In the genomic region with DNA sequence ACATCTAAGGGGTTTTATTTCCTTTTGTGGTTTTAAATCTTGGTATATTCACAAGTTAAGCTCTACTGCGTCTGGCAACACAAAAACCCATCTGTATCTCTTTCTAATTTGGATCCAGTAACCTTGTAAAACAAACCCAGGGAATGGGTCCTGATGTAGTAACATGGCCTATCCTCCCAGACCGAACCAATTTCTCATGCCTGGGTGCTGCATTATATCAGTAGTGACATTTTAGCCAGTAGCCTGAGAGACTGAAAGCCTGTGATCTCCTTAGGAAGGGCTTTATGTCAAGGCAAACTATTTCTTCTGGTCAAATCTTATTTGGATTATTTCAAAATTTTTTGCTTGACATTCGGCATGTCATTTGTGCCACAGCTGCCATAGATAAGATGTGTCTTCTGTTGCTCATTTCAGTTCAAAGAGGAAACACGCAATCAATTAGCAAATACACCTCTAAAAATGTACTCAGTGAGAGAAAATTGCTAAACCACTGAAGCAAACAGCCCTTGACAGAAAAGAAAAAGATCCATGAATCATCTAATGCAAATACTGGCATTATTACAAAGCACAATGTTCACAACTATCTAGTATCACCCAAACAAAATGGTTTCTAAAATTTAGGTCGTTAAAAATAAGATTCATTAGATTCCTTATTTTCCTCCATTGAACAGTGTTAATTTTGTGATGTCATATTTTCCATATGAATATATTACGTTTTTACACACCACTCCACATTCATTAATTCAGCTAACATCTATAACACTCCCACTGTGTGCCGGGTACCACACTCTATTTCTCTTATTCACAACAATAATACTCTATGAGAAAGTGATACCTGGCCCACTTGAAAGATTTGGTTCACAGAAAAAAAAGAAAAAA, we compare ENCODE assay signal across 10 cellular contexts. TPM values are rescaled to one million over a fixed set of nuclear protein-coding genes. Genes with fewer than 3 reads are reported as not detected.
DNase-seq lines count a peak whose midpoint lies in the region; ATAC-seq and TF ChIP-seq lines count a peak whose summit lies in the region.
"Had no signal": no experiment of that assay in that cellular context is flagged by ENCODE, and none has a peak within 500 bp of the region (broad histone marks: within the 10 kb centered on the region; RNA-seq: fewer than 3 reads in every experiment).

No MANE protein-coding gene starts in this region.

- H2BK120ac ChIP-seq in IMR-90 (ENCODE audit: low read depth, low read length) (no peak overlapping the region), mesendoderm (ENCODE audit: low read depth, low read length) (no peak overlapping the region)

- no peak for TF ChIP-seq RAD21 in IMR-90 (IDR thresholded peaks at IDR 0.05; ENCODE audit: low read length)

- H3K79me1 ChIP-seq in IMR-90 (ENCODE audit: low read depth in 1 of 2, low read length in 2 of 2) (peaks cover 3 to 64% of the 10 kb centered on the region in 2 experiments; a peak in 2 of 4 replicates), mesendoderm (ENCODE audit: low read length) (peaks cover 3% of the 10 kb centered on the region)

- no peak overlapping the region for H3K23ac ChIP-seq in IMR-90 (ENCODE audit: low read depth, low read length)
- no peak overlapping the region for H3K23ac ChIP-seq in mesendoderm (ENCODE audit: low read length)

- H2AK9ac ChIP-seq in IMR-90 (replicated peaks; ENCODE audit: low read depth, low read length, poor library complexity) = no peak overlapping the region

- peaks cover 56 to 86% (median 80%) of the 10 kb centered on the region in 11 experiments for H4K20me1 ChIP-seq in BLaER1 treated with 17β-estradiol and CSF1 and Interleukin-3, amounts not matched to agents 10 nM and 100 nM
- H4K20me1 ChIP-seq in IMR-90 (ENCODE audit: insufficient read depth, low read length) = peaks cover 76% of the 10 kb centered on the region

- H3K27me3 ChIP-seq in BLaER1 treated with 17β-estradiol and CSF1 and Interleukin-3, amounts not matched to agents 10 nM and 100 nM = no peaks in the 10 kb centered on the region
- H3K27me3 ChIP-seq in IMR-90 (ENCODE audit: control insufficient read depth, insufficient read depth, low read length) (no peaks in the 10 kb centered on the region), ascending aorta (no peaks in the 10 kb centered on the region), mesendoderm (ENCODE audit: insufficient read depth, low read length, poor library complexity) (no peaks in the 10 kb centered on the region)

- intact Hi-C loops in IMR-90 (cut with micrococcal nuclease) = no loop called here
- intact Hi-C loops in ascending aorta (cut with DNase I) = no loop called here

- H3K4me1 ChIP-seq in BLaER1 treated with 17β-estradiol and CSF1 and Interleukin-3, amounts not matched to agents 10 nM and 100 nM = peaks cover 41 to 80% (median 49%) of the 10 kb centered on the region in 10 experiments
- H3K4me1 ChIP-seq in IMR-90 (ENCODE audit: control insufficient read depth, insufficient read depth, low read length) = peaks cover 14% of the 10 kb centered on the region
- peaks cover 4 to 45% of the 10 kb centered on the region in 2 donors for H3K4me1 ChIP-seq in ascending aorta
- H3K4me1 ChIP-seq in mesendoderm (ENCODE audit: control insufficient read depth, low read depth, low read length) = peaks cover 8% of the 10 kb centered on the region

- no peak for TF ChIP-seq POLR2A in IMR-90 (IDR thresholded peaks at IDR 0.05; ENCODE audit: low read depth, low read length)

- no peak overlapping the region for H2AFZ ChIP-seq in IMR-90 (replicated peaks; ENCODE audit: low read length, poor library complexity)

- H2BK15ac ChIP-seq in IMR-90 (ENCODE audit: low read depth, low read length) (no peak overlapping the region), mesendoderm (replicated peaks; ENCODE audit: low read depth) (no peak overlapping the region)

- H3K36me3 ChIP-seq in BLaER1 treated with 17β-estradiol and CSF1 and Interleukin-3, amounts not matched to agents 10 nM and 100 nM = 0 out of 22 replicates have a peak, but pooled peaks cover 0 to under 1% (median 0%) of the 10 kb centered on the region in 11 experiments
- no peaks in the 10 kb centered on the region for H3K36me3 ChIP-seq in IMR-90 (ENCODE audit: control insufficient read depth, insufficient read depth, low read length)
- H3K36me3 ChIP-seq in ascending aorta = no peaks in the 10 kb centered on the region
- H3K36me3 ChIP-seq in mesendoderm (ENCODE audit: control insufficient read depth, insufficient read depth, low read length) = no peaks in the 10 kb centered on the region

- WGBS in IMR-90 (ENCODE audit: extremely low coverage in 2 of 2, insufficient read length in 1 of 2), 2 experiments = no CpG with 5 or more reads among the region's 7 CpGs
- 100% methylated on average over 2 of the region's 7 CpGs for WGBS in mesendoderm (ENCODE audit: extremely low coverage, insufficient coverage, low lambda C conversion rate)

- no peak overlapping the region for H4K8ac ChIP-seq in IMR-90 (ENCODE audit: low read depth in 2 of 2, low read length in 2 of 2)
- H4K8ac ChIP-seq in mesendoderm (ENCODE audit: low read depth, low read length) = no peak overlapping the region

- ATAC-seq in IMR-90 (ENCODE audit: low read depth) (no peak), left lobe of liver (no peak), GM21786 (IDR thresholded peaks at IDR 0.05; ENCODE audit: unreplicated experiment) (no peak)

- H3K27ac ChIP-seq in BLaER1 treated with 17β-estradiol and CSF1 and Interleukin-3, amounts not matched to agents 10 nM and 100 nM = peak overlapping the region in 10 of 11 experiments; percentile 23 to 87 (median 48); a peak in 19 of 22 replicates
- H3K27ac ChIP-seq in IMR-90 (ENCODE audit: insufficient read depth, low read length) (no peak overlapping the region), ascending aorta (peak overlapping the region; percentile 11 to 95), mesendoderm (ENCODE audit: low read depth, low read length) (no peak overlapping the region)

- H3K4ac ChIP-seq in IMR-90 (ENCODE audit: low read depth, low read length) (no peak overlapping the region), mesendoderm (ENCODE audit: low read depth, low read length) (no peak overlapping the region)

- no peaks in the 10 kb centered on the region for H3K9me3 ChIP-seq in BLaER1 treated with 17β-estradiol and CSF1 and Interleukin-3, amounts not matched to agents 10 nM and 100 nM (replicated peaks in 1 of 11)
- H3K9me3 ChIP-seq in IMR-90 (ENCODE audit: control insufficient read depth, insufficient read depth, low read length) (no peaks in the 10 kb centered on the region), ascending aorta (no peaks in the 10 kb centered on the region)

- H3K56ac ChIP-seq in IMR-90 (ENCODE audit: extremely low read depth, insufficient read depth, low read length) (no peak overlapping the region), mesendoderm (ENCODE audit: low read length) (no peak overlapping the region)

- no peak overlapping the region for H2BK20ac ChIP-seq in IMR-90 (ENCODE audit: low read depth, low read length)

- BruUV-seq in IMR-90 (replicated peaks; lab: Mats Ljungman, UMichigan) = no TSS peak

- peaks cover 48% of the 10 kb centered on the region for H3K79me2 ChIP-seq in mesendoderm (ENCODE audit: control insufficient read depth, insufficient read depth, low read length)

- H4K91ac ChIP-seq in IMR-90 (ENCODE audit: insufficient read depth, low read depth, low read length) = no peak overlapping the region

- H3K4me3 ChIP-seq in BLaER1 treated with 17β-estradiol and CSF1 and Interleukin-3, amounts not matched to agents 10 nM and 100 nM = peak overlapping the region in 4 of 10 experiments; percentile 35 to 99 (median 92); a peak in 3 of 20 replicates
- no peak overlapping the region for H3K4me3 ChIP-seq in IMR-90 (ENCODE audit: insufficient read depth, low read depth, low read length)
- peak overlapping the region in 1 of 2 donors; percentile 9 for H3K4me3 ChIP-seq in ascending aorta
- no peak overlapping the region for H3K4me3 ChIP-seq in mesendoderm (ENCODE audit: low read length)

- peak overlapping the region; percentile 79 to 94 (median 90) for H3K4me2 ChIP-seq in BLaER1 treated with 17β-estradiol and CSF1 and Interleukin-3, amounts not matched to agents 10 nM and 100 nM
- peak overlapping the region; percentile 39 for H3K4me2 ChIP-seq in IMR-90 (ENCODE audit: low read depth, low read length)
- H3K4me2 ChIP-seq in mesendoderm (ENCODE audit: low read length) = no peak overlapping the region

- POLR2A ChIA-PET in IMR-90 (lab: Charles Lee; ENCODE audit: unreplicated experiment) = no interaction called here

- no peak overlapping the region for H2BK5ac ChIP-seq in IMR-90 (ENCODE audit: low read depth, low read length, poor library complexity, severe bottlenecking)
- H2BK5ac ChIP-seq in mesendoderm (ENCODE audit: low read length) = no peak overlapping the region

- CTCF ChIA-PET in IMR-90 (lab: Yijun Ruan, JAX) = interaction anchor here (0.7 kb wide), 1 partner anchor 1102 kb away, joined by 3 read pairs; no protein-coding TSS in a partner anchor

- H3K14ac ChIP-seq in IMR-90 (replicated peaks; ENCODE audit: low read depth, low read length) = no peak overlapping the region

- peak overlapping the region in 8 of 11 experiments; percentile 10 to 52 (median 32); a peak in 11 of 22 replicates for H3K9ac ChIP-seq in BLaER1 treated with 17β-estradiol and CSF1 and Interleukin-3, amounts not matched to agents 10 nM and 100 nM
- no peak overlapping the region for H3K9ac ChIP-seq in IMR-90 (ENCODE audit: low read depth, low read length)
- peak overlapping the region; percentile 9 for H3K9ac ChIP-seq in mesendoderm (ENCODE audit: low read length)

- TF ChIP-seq CTCF in IMR-90 (conservative IDR thresholded peaks at IDR 0.05; ENCODE audit: low read depth, low read length) (no peak), ascending aorta (IDR thresholded peaks at IDR 0.05) (no peak)

- H3K9me1 ChIP-seq in IMR-90 (ENCODE audit: insufficient read depth, low read length) = peaks cover 3% of the 10 kb centered on the region

- H3K18ac ChIP-seq in IMR-90 (ENCODE audit: low read depth, low read length) (no peak overlapping the region), mesendoderm (ENCODE audit: low read length) (no peak overlapping the region)

- DNase-seq in IMR-90 = no peak
- no peak for DNase-seq in ascending aorta (ENCODE audit: low spot score in 2 of 2)
- DNase-seq in mesendoderm = no peak
- DNase-seq in HUDEP-2 (lab: John Stamatoyannopoulos, UW; ENCODE audit: unreplicated experiment in 76 of 76) = no peak
- DNase-seq in left lobe of liver (ENCODE audit: low spot score) = no peak
- DNase-seq in GM19238 (ENCODE audit: insufficient read length, low spot score) = no peak
- DNase-seq: DMS79 treated with DMSO at 0.1 percent for 48 hours, nephron progenitor cell had no signal

- H2AK5ac ChIP-seq in IMR-90 (ENCODE audit: low read depth, low read length) (no peak overlapping the region; the same call in 1 of the 2 replicates), mesendoderm (ENCODE audit: low read length) (no peak overlapping the region)

- in situ Hi-C loops in IMR-90 (cut with MboI; ENCODE audit: low sequenced_read_pairs) = no loop called here

- dilution Hi-C loops in IMR-90 (cut with HindIII; ENCODE audit: low sequenced_read_pairs, unreplicated experiment) = no loop called here

- no peak overlapping the region for H4K5ac ChIP-seq in IMR-90 (ENCODE audit: low read depth, low read length)
- H4K5ac ChIP-seq in mesendoderm (ENCODE audit: low read length) = no peak overlapping the region

RNA-seq across cellular contexts. Expression of gene NPTN, which starts 4.0 kb away (rescaled TPM):
- total RNA-seq in IMR-90 (2012; rRNA removed) = 150 and 171 TPM in 2 replicates
- polyA plus RNA-seq in IMR-90 (2012; rRNA removed) = 268 and 329 TPM in 2 replicates
- polyA plus RNA-seq in IMR-90 (2012; cell fraction: cytosol; rRNA removed) = 181 and 182 TPM in 2 replicates
- polyA plus RNA-seq in IMR-90 (2012; cell fraction: nucleus; rRNA removed; ENCODE audit: low replicate concordance) = 77.6 and 177 TPM in 2 replicates
- total RNA-seq in ascending aorta = 147 TPM
- polyA plus RNA-seq in mesendoderm (2013, experiment 1 of 2) = 74.3 TPM
- 75.1 TPM for polyA plus RNA-seq in mesendoderm (2013, experiment 2 of 2)
- total RNA-seq in left lobe of liver = 24.2 TPM

RNA-seq across cellular contexts. Expression of gene CD276, which starts 55.0 kb away (rescaled TPM):
- 30.8 and 37.5 TPM in 2 replicates for total RNA-seq in IMR-90 (2012; rRNA removed)
- 149 and 150 TPM in 2 replicates for polyA plus RNA-seq in IMR-90 (2012; rRNA removed)
- 58.7 and 100 TPM in 2 replicates for polyA plus RNA-seq in IMR-90 (2012; cell fraction: cytosol; rRNA removed)
- 95.5 and 121 TPM in 2 replicates for polyA plus RNA-seq in IMR-90 (2012; cell fraction: nucleus; rRNA removed; ENCODE audit: low replicate concordance)
- total RNA-seq in ascending aorta = 84.3 TPM
- 145 TPM for polyA plus RNA-seq in mesendoderm (2013, experiment 1 of 2)
- 145 TPM for polyA plus RNA-seq in mesendoderm (2013, experiment 2 of 2)
- 20.5 TPM for total RNA-seq in left lobe of liver

Comparison
In these comparisons a context has a peak if more than half of its experiments do, and no peak if none do; other contexts are left out.
1. H3K27ac ChIP-seq: peak in BLaER1 treated with 17β-estradiol and CSF1 and Interleukin-3, amounts not matched to agents 10 nM and 100 nM (10 of 11) and ascending aorta (2 of 2); none in IMR-90 (single experiment) and mesendoderm (single experiment).